Comparison of ENCODE assay signal across 18 cellular contexts in the genomic region with DNA sequence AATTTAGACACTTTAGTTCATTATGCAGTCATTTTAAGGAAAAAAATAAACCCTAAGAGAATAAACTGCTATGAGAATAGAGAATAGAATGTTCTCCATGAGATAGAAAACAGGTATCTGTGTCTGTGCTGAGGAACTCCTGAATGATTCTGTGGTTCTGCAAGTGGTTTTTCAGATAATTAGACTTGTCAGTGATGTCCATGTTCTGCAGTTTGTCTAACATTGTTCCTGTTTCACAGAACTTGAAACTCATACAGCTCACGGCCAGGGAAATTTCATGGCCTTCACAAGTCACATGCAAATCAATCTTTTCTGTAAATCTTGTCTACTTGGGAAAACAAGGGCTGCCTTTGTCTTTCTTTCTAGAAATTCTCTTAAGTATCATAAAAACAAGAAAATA.
DNase-seq lines count a peak whose midpoint lies in the region; ATAC-seq, FAIRE-seq and TF ChIP-seq lines count a peak whose summit lies in the region.
"Had no signal": no experiment of that assay in that cellular context is flagged by ENCODE, and none has a peak within 500 bp of the region (broad histone marks: within the 10 kb centered on the region; RNA-seq: fewer than 3 reads in every experiment).

No MANE protein-coding gene starts in this region.

- H3K4me3 Mint-ChIP-seq in stimulated activated effector memory CD8-positive, alpha-beta T cell treated with anti-CD3 and anti-CD28 coated beads, Interleukin-12 subunit alpha, Interleukin-12 subunit beta, amount 100 ng/mL, for 72 hours = no peak overlapping the region
- H3K4me3 Mint-ChIP-seq: CD8-positive, alpha-beta memory T cell had no signal

- in situ Hi-C loops in HepG2 (cut with HindIII; ENCODE audit: extremely low pct_ligation_motif_present, low pct_unique_long_range_greater_than_20kb) = no loop called here

- FAIRE-seq in HepG2 (lab: Jason Lieb, UNC) = no peak
- FAIRE-seq: H54, HTR-8/SVneo had no signal

- H3K27me3 ChIP-seq in neuronal stem cell (ENCODE audit: control insufficient read depth in 3 of 3, insufficient read depth in 3 of 3, low read depth in 1 of 3, low read length in 3 of 3) = no peaks in the 10 kb centered on the region
- H3K27me3 ChIP-seq in adrenal gland = no peaks in the 10 kb centered on the region
- no peaks in the 10 kb centered on the region for H3K27me3 ChIP-seq in HepG2 (ENCODE audit: control insufficient read depth in 1 of 2, insufficient read depth in 2 of 2, low read length in 2 of 2)
- H3K27me3 ChIP-seq: BLaER1 had no signal

- no peak overlapping the region for H4K8ac ChIP-seq in neuronal stem cell (ENCODE audit: low read depth, low read length)

- no peaks in the 10 kb centered on the region for H3K36me3 Mint-ChIP-seq in stimulated activated effector memory CD8-positive, alpha-beta T cell treated with anti-CD3 and anti-CD28 coated beads, Interleukin-12 subunit alpha, Interleukin-12 subunit beta, amount 100 ng/mL, for 72 hours
- H3K36me3 Mint-ChIP-seq: CD8-positive, alpha-beta memory T cell had no signal

- CTCF ChIA-PET in HepG2 (lab: Yijun Ruan, JAX; ENCODE audit: low intra/inter-chr PET ratio, low total read pairs) = no interaction called here

- no peak for ATAC-seq in stimulated activated effector memory CD8-positive, alpha-beta T cell treated with anti-CD3 and anti-CD28 coated beads, Interleukin-12 subunit alpha, Interleukin-12 subunit beta, amount 100 ng/mL, for 72 hours
- ATAC-seq in HepG2 = no peak
- ATAC-seq: HCT116 had no signal

- no peak overlapping the region for H4K91ac ChIP-seq in neuronal stem cell (ENCODE audit: low read depth, low read length, poor library complexity)

- H3K4me3 ChIP-seq in GM12865 (ENCODE audit: low read depth, low read length) = no peak overlapping the region
- H3K4me3 ChIP-seq in neuronal stem cell (ENCODE audit: low read length in 2 of 2) = no peak overlapping the region
- no peak overlapping the region for H3K4me3 ChIP-seq in adrenal gland
- H3K4me3 ChIP-seq in HepG2 (replicated peaks in 1 of 3; ENCODE audit: insufficient read depth in 1 of 3, low read depth in 2 of 3, low read length in 3 of 3) = no peak overlapping the region
- H3K4me3 ChIP-seq: BLaER1, GM23248 had no signal

- TF ChIP-seq CTCF in GM12865 (IDR thresholded peaks at IDR 0.05; ENCODE audit: insufficient read depth, low read depth, low read length, missing control alignments) (no peak), adrenal gland (IDR thresholded peaks at IDR 0.05) (no peak), HepG2 (CRISPR knock-in tag; IDR thresholded peaks at IDR 0.05) (no peak)

- H3K4ac ChIP-seq in neuronal stem cell (ENCODE audit: low read length) = no peak overlapping the region

- DNase-seq in GM12865 (ENCODE audit: low read depth) (peak; percentile 57), SK-N-DZ (ENCODE audit: low spot score) (peak; percentile 86), amniotic epithelial cell (ENCODE audit: low read depth) (peak; percentile 81), neuronal stem cell (ENCODE audit: low spot score) (no peak), adrenal gland (no peak), HepG2 (ENCODE audit: low spot score) (no peak)
- no peak for DNase-seq in stimulated activated effector memory CD8-positive, alpha-beta T cell treated with anti-CD3 and anti-CD28 coated beads, Interleukin-12 subunit alpha, Interleukin-12 subunit beta, amount 100 ng/mL, for 72 hours (ENCODE audit: low spot score in 2 of 2)
- DNase-seq: AML-193; Caco-2; CD8-positive, alpha-beta memory T cell; DND-41; GDM1; GM23248 had no signal

- intact Hi-C loops in adrenal gland (cut with DNase I) = no loop called here
- intact Hi-C loops in HepG2 (cut with micrococcal nuclease; ENCODE audit: unreplicated experiment) = no loop called here

- no peak overlapping the region for H3K23ac ChIP-seq in neuronal stem cell (ENCODE audit: low read depth, low read length, poor library complexity)

- no peak overlapping the region for H2BK15ac ChIP-seq in neuronal stem cell (ENCODE audit: low read length)

- H2AFZ ChIP-seq in neuronal stem cell (ENCODE audit: low read length) = peak overlapping the region; percentile 12
- H2AFZ ChIP-seq in HepG2 (ENCODE audit: low read length) = no peak overlapping the region
- H2AFZ ChIP-seq: GM23248 had no signal

- TF ChIP-seq POLR2A in adrenal gland (IDR thresholded peaks at IDR 0.05) (no peak), HepG2 (IDR thresholded peaks at IDR 0.05; ENCODE audit: insufficient read depth in 1 of 2, low read depth in 2 of 2, low read length in 2 of 2) (no peak)

- no peak for TF ChIP-seq EP300 in HepG2 (IDR thresholded peaks at IDR 0.05; ENCODE audit: low read depth in 2 of 2, low read length in 2 of 2)
- no peak for TF ChIP-seq EP300 in HepG2 (CRISPR knock-in tag; IDR thresholded peaks at IDR 0.05; ENCODE audit: borderline replicate concordance)

- TF ChIP-seq RAD21 in HepG2 (CRISPR knock-in tag; IDR thresholded peaks at IDR 0.05) = no peak

- H3K27ac Mint-ChIP-seq in stimulated activated effector memory CD8-positive, alpha-beta T cell treated with anti-CD3 and anti-CD28 coated beads, Interleukin-12 subunit alpha, Interleukin-12 subunit beta, amount 100 ng/mL, for 72 hours = no peak overlapping the region
- H3K27ac Mint-ChIP-seq: CD8-positive, alpha-beta memory T cell had no signal

- H3K27ac ChIP-seq in neuronal stem cell (replicated peaks; ENCODE audit: low read length) = no peak overlapping the region
- no peak overlapping the region for H3K27ac ChIP-seq in adrenal gland
- no peak overlapping the region for H3K27ac ChIP-seq in HepG2 (ENCODE audit: extremely low read length, insufficient read depth, low read length)
- H3K27ac ChIP-seq: 22Rv1, BLaER1, GM23248 had no signal

- no peaks in the 10 kb centered on the region for H3K79me1 ChIP-seq in neuronal stem cell (ENCODE audit: low read depth, low read length)

- POLR2A ChIA-PET in HepG2 (lab: Yijun Ruan, JAX) = no interaction called here

- H3K4me1 ChIP-seq in neuronal stem cell (ENCODE audit: control insufficient read depth in 2 of 2, insufficient read depth in 1 of 2, low read depth in 1 of 2, low read length in 2 of 2) = peaks cover 0 to 5% of the 10 kb centered on the region in 2 donors
- no peaks in the 10 kb centered on the region for H3K4me1 ChIP-seq in adrenal gland (replicated peaks in 1 of 2)
- H3K4me1 ChIP-seq in HepG2 (ENCODE audit: insufficient read depth, low read length) = no peaks in the 10 kb centered on the region
- H3K4me1 ChIP-seq: BLaER1, Caco-2 had no signal

- H3K79me2 ChIP-seq in HepG2 (ENCODE audit: insufficient read depth, low read length) = no peaks in the 10 kb centered on the region

- H4K20me1 ChIP-seq in HepG2 (ENCODE audit: insufficient read depth, low read length) = no peaks in the 10 kb centered on the region
- H4K20me1 ChIP-seq: BLaER1 had no signal

- H2AK5ac ChIP-seq in neuronal stem cell (ENCODE audit: low read depth, low read length) = no peak overlapping the region

- no peaks in the 10 kb centered on the region for H3K4me1 Mint-ChIP-seq in stimulated activated effector memory CD8-positive, alpha-beta T cell treated with anti-CD3 and anti-CD28 coated beads, Interleukin-12 subunit alpha, Interleukin-12 subunit beta, amount 100 ng/mL, for 72 hours
- H3K4me1 Mint-ChIP-seq: CD8-positive, alpha-beta memory T cell had no signal

- H3K9ac ChIP-seq in neuronal stem cell (ENCODE audit: low read depth, low read length, poor library complexity) (no peak overlapping the region), HepG2 (ENCODE audit: insufficient read depth, low read depth, low read length) (no peak overlapping the region)
- H3K9ac ChIP-seq: BLaER1, GM23248 had no signal

- H2BK5ac ChIP-seq in neuronal stem cell (ENCODE audit: low read length) = no peak overlapping the region

- WGBS in neuronal stem cell (ENCODE audit: extremely low coverage in 2 of 2, insufficient read length in 2 of 2, insufficient replicate concordance in 1 of 2), 2 donors = no CpG with 5 or more reads among the region's 1 CpG
- WGBS in adrenal gland, 4 donors = 11 to 28% (median 18%) methylated on average over 1 of the region's 1 CpG
- 0% methylated on average over 1 of the region's 1 CpG for WGBS in HepG2 (ENCODE audit: low lambda C conversion rate)

- no peak overlapping the region for H3K18ac ChIP-seq in neuronal stem cell (ENCODE audit: low read length)

- H3K14ac ChIP-seq in neuronal stem cell (ENCODE audit: low read length) = no peak overlapping the region

- H2BK12ac ChIP-seq in neuronal stem cell (ENCODE audit: low read length) = no peak overlapping the region

- no TSS peak for BruUV-seq in HepG2 (replicated peaks; lab: Mats Ljungman, UMichigan)

- H3K9me3 Mint-ChIP-seq in stimulated activated effector memory CD8-positive, alpha-beta T cell treated with anti-CD3 and anti-CD28 coated beads, Interleukin-12 subunit alpha, Interleukin-12 subunit beta, amount 100 ng/mL, for 72 hours = peaks cover 22% of the 10 kb centered on the region

- H2BK120ac ChIP-seq in neuronal stem cell (ENCODE audit: low read depth, low read length) = no peak overlapping the region

- H3K9me3 ChIP-seq in neuronal stem cell (replicated peaks in 1 of 2; ENCODE audit: control insufficient read depth in 2 of 2, insufficient read depth in 1 of 2, low read depth in 1 of 2, low read length in 2 of 2) = peaks cover 0 to 12% of the 10 kb centered on the region in 2 donors
- H3K9me3 ChIP-seq in adrenal gland (replicated peaks in 1 of 3) = no peaks in the 10 kb centered on the region
- no peaks in the 10 kb centered on the region for H3K9me3 ChIP-seq in HepG2 (ENCODE audit: low read length)
- H3K9me3 ChIP-seq: BLaER1, Caco-2 had no signal

- H3K4me2 ChIP-seq in neuronal stem cell (ENCODE audit: insufficient read depth, low read length, poor library complexity, severe bottlenecking) = no peak overlapping the region
- no peak overlapping the region for H3K4me2 ChIP-seq in HepG2 (ENCODE audit: low read depth, low read length)
- H3K4me2 ChIP-seq: BLaER1 had no signal

- no peaks in the 10 kb centered on the region for H3K36me3 ChIP-seq in neuronal stem cell (replicated peaks in 1 of 2; ENCODE audit: control insufficient read depth in 2 of 2, insufficient read depth in 2 of 2, low read length in 2 of 2)
- H3K36me3 ChIP-seq in adrenal gland (replicated peaks in 1 of 2) = no peaks in the 10 kb centered on the region
- H3K36me3 ChIP-seq in HepG2 (replicated peaks in 1 of 2; ENCODE audit: control insufficient read depth in 1 of 2, insufficient read depth in 2 of 2, low read length in 2 of 2) = no peaks in the 10 kb centered on the region
- H3K36me3 ChIP-seq: BLaER1 had no signal

TF ChIP-seq in HepG2, 621 proteins besides CTCF, POLR2A, EP300 and RAD21 (continues in another document):
- TF ChIP-seq RFXAP (CRISPR knock-in tag; IDR thresholded peaks at IDR 0.05; ENCODE audit: borderline replicate concordance) (no peak), HNRNPL (IDR thresholded peaks at IDR 0.05; ENCODE audit: low read depth, low read length) (no peak), SETDB1 (CRISPR knock-in tag; IDR thresholded peaks at IDR 0.05; ENCODE audit: borderline replicate concordance) (no peak), GATAD2A (CRISPR knock-in tag; IDR thresholded peaks at IDR 0.05) (no peak), PTBP1 (IDR thresholded peaks at IDR 0.05; ENCODE audit: low read depth, low read length, poor library complexity, severe bottlenecking) (no peak)

Comparison
In these comparisons a context has a peak if more than half of its experiments do, and no peak if none do; other contexts are left out.
1. DNase-seq: peak in GM12865 (single experiment), SK-N-DZ (single experiment) and amniotic epithelial cell (single experiment); none in neuronal stem cell (single experiment), adrenal gland (0 of 7), stimulated activated effector memory CD8-positive, alpha-beta T cell treated with anti-CD3 and anti-CD28 coated beads, Interleukin-12 subunit alpha, Interleukin-12 subunit beta, amount 100 ng/mL, for 72 hours (0 of 2) and HepG2 (single experiment).